Comparison of ENCODE assay signal across 8 cellular contexts in genomic region chr19:30669329-30670010, GRCh38.
A peak's percentile ranks its signal among the peaks of the same experiment; 100 is the strongest.
DNase-seq lines count a peak whose midpoint lies in the region; ATAC-seq and TF ChIP-seq lines count a peak whose summit lies in the region.

No MANE protein-coding gene starts in this region.

- no peak for ATAC-seq in HG02884 (IDR thresholded peaks at IDR 0.05; ENCODE audit: unreplicated experiment)

- no peak overlapping the region for H3K4me2 ChIP-seq in parathyroid adenoma (ENCODE audit: low read length)

- H3K79me2 ChIP-seq in parathyroid adenoma, result no peaks in the 10 kb centered on the region

- H3K27ac ChIP-seq in parathyroid adenoma, result no peak overlapping the region

- DNase-seq in A172 (ENCODE audit: low spot score) (peak; percentile 32), GM12864 (ENCODE audit: low read depth) (no peak), NCI-H82 treated with DMSO at 0.1 percent for 48 hours (lab: John Stamatoyannopoulos, UW; ENCODE audit: unreplicated experiment) (peak; percentile 40), germinal center (ENCODE audit: low spot score) (peak; percentile 36), cortex of kidney (lab: John Stamatoyannopoulos, UW) (no peak)
- DNase-seq in activated T-helper 1 cell treated with anti-CD3 and anti-CD28 coated beads, Interleukin-2, amount 50 U/mL, for 16 hours (ENCODE audit: low read depth in 1 of 2, low spot score in 1 of 2), result peak; percentile 5 to 22

- no peaks in the 10 kb centered on the region for H3K4me1 ChIP-seq in parathyroid adenoma

- H3K4me3 ChIP-seq in GM12864 (ENCODE audit: low read depth, low read length) (no peak overlapping the region), parathyroid adenoma (ENCODE audit: low read depth, low read length) (no peak overlapping the region)

- H2AFZ ChIP-seq in parathyroid adenoma, result no peak overlapping the region

- no peaks in the 10 kb centered on the region for H3K36me3 ChIP-seq in parathyroid adenoma (ENCODE audit: control insufficient read depth, insufficient read depth, low read length)

- no peaks in the 10 kb centered on the region for H3K9me3 ChIP-seq in parathyroid adenoma (ENCODE audit: control insufficient read depth, low read length)

- TF ChIP-seq CTCF in GM12864 (IDR thresholded peaks at IDR 0.05; ENCODE audit: low read depth, low read length, missing control alignments), result peak; percentile 75
- peak; percentile 62 for TF ChIP-seq CTCF in parathyroid adenoma (IDR thresholded peaks at IDR 0.05)

- no peak overlapping the region for H3K9ac ChIP-seq in parathyroid adenoma

- no peaks in the 10 kb centered on the region for H3K27me3 ChIP-seq in parathyroid adenoma (ENCODE audit: control insufficient read depth, insufficient read depth, low read length)

Comparison
In these comparisons a context has a peak if more than half of its experiments do, and no peak if none do; other contexts are left out.
1. DNase-seq: peak in A172 (single experiment), NCI-H82 treated with DMSO at 0.1 percent for 48 hours (single experiment), activated T-helper 1 cell treated with anti-CD3 and anti-CD28 coated beads, Interleukin-2, amount 50 U/mL, for 16 hours (2 of 2) and germinal center (single experiment); none in GM12864 (single experiment) and cortex of kidney (single experiment).